8 cellular contexts compared by ENCODE assay signal in genomic region chr16:74605332-74605731, GRCh38. TPM values are rescaled to one million over a fixed set of nuclear protein-coding genes. Genes with fewer than 3 reads are reported as not detected.
DNase-seq lines count a peak whose midpoint lies in the region; ATAC-seq and TF ChIP-seq lines count a peak whose summit lies in the region.

No MANE protein-coding gene starts in this region.

- no peak overlapping the region for H3K18ac ChIP-seq in H9 (ENCODE audit: insufficient read length, low read depth, low read length)

- peaks cover 3% of the 10 kb centered on the region for H3K79me1 ChIP-seq in H9 (ENCODE audit: insufficient read depth, low read depth, low read length, poor library complexity, severe bottlenecking)

- H3K79me2 ChIP-seq in H9 (ENCODE audit: insufficient read depth, low read length), result peaks cover 31% of the 10 kb centered on the region; the same call in 1 of the 2 replicates

- no peak overlapping the region for H2BK12ac ChIP-seq in H9 (ENCODE audit: insufficient read length, low read depth, low read length)

- H2AK5ac ChIP-seq in H9 (ENCODE audit: insufficient read length, low read length), result no peak overlapping the region

- peak overlapping the region; percentile 43 for H3K9ac ChIP-seq in H9 (ENCODE audit: extremely low read depth, insufficient read length, low read length)

- H3K4me3 ChIP-seq in fibroblast of villous mesenchyme (ENCODE audit: low read depth, low read length) (peak overlapping the region; percentile 95), gastrocnemius medialis (peak overlapping the region; percentile 64 to 99 (median 96)), Peyer's patch (peak overlapping the region in 2 of 4 donors; percentile 97 to 98)

- H2BK15ac ChIP-seq in H9 (ENCODE audit: low read depth, low read length), result no peak overlapping the region

- no peaks in the 10 kb centered on the region for H3K27me3 Mint-ChIP-seq in H9 (ENCODE audit: low read depth)

- peaks cover 2 to 5% (median 4%) of the 10 kb centered on the region in 3 experiments; a peak in 5 of 7 replicates for H3K36me3 Mint-ChIP-seq in H9 (ENCODE audit: insufficient read depth in 1 of 3, low read depth in 3 of 3)

- H3K4me1 Mint-ChIP-seq in H9, result peaks cover 40 to 49% of the 10 kb centered on the region in 2 experiments

- no peak overlapping the region for H3K27ac ChIP-seq in H9 (ENCODE audit: insufficient read length, low read depth, low read length)
- H3K27ac ChIP-seq in VCaP, result peak overlapping the region; percentile 88
- H3K27ac ChIP-seq in gastrocnemius medialis, result peak overlapping the region; percentile 87 to 98 (median 98)
- H3K27ac ChIP-seq in Peyer's patch, result no peak overlapping the region

- H3K4me2 ChIP-seq in H9 (ENCODE audit: insufficient read depth, insufficient read length, low read length), result peak overlapping the region; percentile 84

- H3K23ac ChIP-seq in H9 (ENCODE audit: insufficient read length, low read depth, low read length), result no peak overlapping the region

- TF ChIP-seq CTCF in H9 (conservative IDR thresholded peaks at IDR 0.05), result no peak
- TF ChIP-seq CTCF in VCaP (conservative IDR thresholded peaks at IDR 0.05), result no peak
- TF ChIP-seq CTCF in fibroblast of villous mesenchyme (IDR thresholded peaks at IDR 0.05; ENCODE audit: insufficient read depth, low read depth, low read length), result no peak
- TF ChIP-seq CTCF in gastrocnemius medialis (IDR thresholded peaks at IDR 0.05 in 4 of 5, conservative IDR thresholded peaks at IDR 0.05 in 1 of 5), result no peak
- no peak for TF ChIP-seq CTCF in Peyer's patch (IDR thresholded peaks at IDR 0.05)

- peak overlapping the region; percentile 97 to 98 for H3K4me3 Mint-ChIP-seq in H9

- no peak for TF ChIP-seq POLR2A in gastrocnemius medialis (IDR thresholded peaks at IDR 0.05)
- no peak for TF ChIP-seq POLR2A in Peyer's patch (IDR thresholded peaks at IDR 0.05)

- intact Hi-C loops in gastrocnemius medialis (cut with DNase I; ENCODE audit: low total_unique reads), result loop anchor here (5.0 kb wide), 3 partner anchors 43 to 308 kb away; partner anchors contain the start of genes PSMD7 and RFWD3

- no peak overlapping the region for H2BK20ac ChIP-seq in H9 (ENCODE audit: low read depth, low read length, poor library complexity, severe bottlenecking)

- H2BK5ac ChIP-seq in H9 (ENCODE audit: insufficient read length, low read length), result no peak overlapping the region

- H3K14ac ChIP-seq in H9 (ENCODE audit: insufficient read depth, low read length), result no peak overlapping the region

- no peak overlapping the region for H3T11ph ChIP-seq in H9 (ENCODE audit: low read length)

- H3K36me3 ChIP-seq in gastrocnemius medialis (no peaks in the 10 kb centered on the region), Peyer's patch (no peaks in the 10 kb centered on the region)

- H3K56ac ChIP-seq in H9 (ENCODE audit: insufficient read length, low read depth, low read length), result no peak overlapping the region

- H3K27me3 ChIP-seq in H9 (ENCODE audit: insufficient read depth, low read length) (no peaks in the 10 kb centered on the region), gastrocnemius medialis (no peaks in the 10 kb centered on the region), Peyer's patch (no peaks in the 10 kb centered on the region)

- ATAC-seq in gastrocnemius medialis (no peak), GM21786 (IDR thresholded peaks at IDR 0.05; ENCODE audit: unreplicated experiment) (no peak)

- no peaks in the 10 kb centered on the region for H3K9me3 ChIP-seq in H9 (ENCODE audit: control insufficient read depth, low read depth, low read length)
- H3K9me3 ChIP-seq in gastrocnemius medialis, result no peaks in the 10 kb centered on the region
- H3K9me3 ChIP-seq in Peyer's patch, result no peaks in the 10 kb centered on the region

- H2BK120ac ChIP-seq in H9 (ENCODE audit: low read depth, low read length, poor library complexity, severe bottlenecking), result no peak overlapping the region

- H4K5ac ChIP-seq in H9 (ENCODE audit: insufficient read length, low read depth, low read length), result no peak overlapping the region

- no CpG with 5 or more reads among the region's 6 CpGs for WGBS in H9 (ENCODE audit: extremely low coverage, insufficient read length, low lambda C conversion rate)

- H4K20me1 ChIP-seq in H9 (ENCODE audit: control insufficient read depth, insufficient read depth, insufficient read length), result no peaks in the 10 kb centered on the region

- DNase-seq in H9, result no peak
- DNase-seq in fibroblast of villous mesenchyme (ENCODE audit: low read depth), result no peak
- no peak for DNase-seq in gastrocnemius medialis
- DNase-seq in DMS79 (lab: John Stamatoyannopoulos, UW), result no peak
- no peak for DNase-seq in COLO829 (ENCODE audit: low spot score)
- DNase-seq in Peyer's patch, result no peak

- no peaks in the 10 kb centered on the region; a peak in 1 of 5 replicates for H3K9me3 Mint-ChIP-seq in H9

- H3K27ac Mint-ChIP-seq in H9, result no peak overlapping the region

- no peak overlapping the region for H3K4ac ChIP-seq in H9 (ENCODE audit: low read depth, low read length)

- no peak overlapping the region for H4K8ac ChIP-seq in H9 (replicated peaks; ENCODE audit: insufficient read length, low read depth, low read length)

- H4K91ac ChIP-seq in H9 (ENCODE audit: insufficient read length, low read depth, low read length), result no peak overlapping the region

- H2AFZ ChIP-seq in H9 (ENCODE audit: low read length), result no peak overlapping the region

- peaks cover 4% of the 10 kb centered on the region; the same call in 1 of the 2 replicates for H3K4me1 ChIP-seq in H9 (ENCODE audit: insufficient read depth, low read length)
- H3K4me1 ChIP-seq in gastrocnemius medialis, result peaks cover 44 to 45% of the 10 kb centered on the region in 2 donors
- peaks cover 0 to 57% (median 11%) of the 10 kb centered on the region in 4 donors for H3K4me1 ChIP-seq in Peyer's patch

- H3K23me2 ChIP-seq in H9 (ENCODE audit: insufficient read length, low read depth, low read length, poor library complexity, severe bottlenecking), result peaks cover 8% of the 10 kb centered on the region

- in situ Hi-C loops in gastrocnemius medialis (cut with MboI; ENCODE audit: low sequenced_read_pairs in 4 of 4), result loop anchor here in 1 of 4 donors (25.0 kb wide), 1 partner anchor 118 kb away; no protein-coding TSS in a partner anchor

RNA-seq across cellular contexts. Expression of gene GLG1, which starts 1.6 kb away (rescaled TPM):
- total RNA-seq in H9 (2021), result 133 and 135 TPM in 2 replicates
- 128 and 158 TPM in 2 replicates for total RNA-seq in fibroblast of villous mesenchyme
- total RNA-seq in gastrocnemius medialis, result 100 to 1,000 TPM in 2 of 4 donors, 10 to 100 TPM in 2; 72.0 to 170 (median 105) TPM
- total RNA-seq in Peyer's patch, result 100 to 1,000 TPM in 3 of 4 donors, 10 to 100 TPM in 1; 90.0 to 153 (median 113) TPM

Comparison
In these comparisons a context has a peak if more than half of its experiments do, and no peak if none do; other contexts are left out.
1. H3K27ac ChIP-seq: peak in VCaP (single experiment) and gastrocnemius medialis (4 of 4); none in H9 (single experiment) and Peyer's patch (0 of 4).